13 cellular contexts compared by ENCODE assay signal in the genomic region with DNA sequence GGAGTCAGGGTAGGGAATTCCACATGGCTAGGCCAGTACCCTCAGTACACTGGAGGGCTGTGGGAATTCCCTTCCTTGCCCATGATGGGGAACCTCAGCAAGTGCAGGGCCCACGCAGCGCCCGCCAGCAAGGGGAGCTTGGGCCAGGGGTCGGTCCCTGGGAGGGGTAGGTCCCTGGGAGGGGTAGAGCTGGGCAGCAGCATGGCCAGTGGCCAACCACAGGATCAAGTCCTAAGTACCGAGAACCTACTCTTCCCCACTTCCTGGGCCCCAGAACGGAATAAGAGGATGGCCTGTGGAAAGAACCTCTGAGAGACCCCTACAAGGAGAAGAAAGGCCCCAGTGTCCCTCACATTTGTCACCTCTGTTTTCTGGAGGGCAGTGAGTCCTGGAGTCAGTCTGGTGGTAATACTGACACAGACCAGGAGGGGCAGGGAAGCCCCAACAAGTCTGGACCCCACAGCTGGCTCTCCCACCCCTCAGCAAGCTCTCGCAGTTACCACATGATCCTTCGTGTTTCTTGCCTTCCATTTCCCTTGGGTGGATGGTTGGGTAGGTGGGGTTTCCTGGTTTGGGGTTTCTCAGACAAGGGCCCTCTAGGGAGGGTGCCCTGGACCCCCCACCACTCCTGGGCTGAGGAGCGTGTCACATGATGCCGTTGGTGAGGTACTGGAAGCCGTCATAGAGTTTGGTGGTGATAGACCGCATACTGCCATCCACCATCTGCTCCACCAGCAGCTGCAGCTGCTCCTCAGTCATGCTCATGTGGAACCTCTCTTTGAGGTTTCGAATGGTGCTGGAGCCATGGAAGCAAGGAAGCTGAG. TPM values are rescaled to one million over a fixed set of nuclear protein-coding genes. Genes with fewer than 3 reads are reported as not detected.
DNase-seq lines count a peak whose midpoint lies in the region; ATAC-seq and TF ChIP-seq lines count a peak whose summit lies in the region.
"Had no signal": no experiment of that assay in that cellular context is flagged by ENCODE, and none has a peak within 500 bp of the region (broad histone marks: within the 10 kb centered on the region; RNA-seq: fewer than 3 reads in every experiment).

No MANE protein-coding gene starts in this region.

- no peaks in the 10 kb centered on the region for H3K27me3 ChIP-seq in osteoblast (ENCODE audit: insufficient read depth, low read length)

- H3K36me3 ChIP-seq in osteoblast (ENCODE audit: insufficient read depth, low read length), result peaks cover 78% of the 10 kb centered on the region

- ATAC-seq in HG03460 (IDR thresholded peaks at IDR 0.05; ENCODE audit: unreplicated experiment) (no peak), HG03196 (IDR thresholded peaks at IDR 0.05; ENCODE audit: unreplicated experiment) (no peak)

- no peak overlapping the region for H2AFZ ChIP-seq in osteoblast (ENCODE audit: low read length)

- peaks cover 5% of the 10 kb centered on the region for H3K79me2 ChIP-seq in osteoblast (ENCODE audit: insufficient read depth, low read length)

- H3K9me3 ChIP-seq in osteoblast (ENCODE audit: low read depth, low read length), result no peaks in the 10 kb centered on the region
- H3K9me3 ChIP-seq: thoracic aorta had no signal

- TF ChIP-seq CTCF in cardiac fibroblast (IDR thresholded peaks at IDR 0.05; ENCODE audit: low read depth, low read length) (peak; percentile 22), osteoblast (IDR thresholded peaks at IDR 0.05; ENCODE audit: extremely low read depth, low read depth, low read length) (no peak)

- DNase-seq in ELR (ENCODE audit: low read depth) (peak; percentile 34), cardiac fibroblast (ENCODE audit: low read depth in 2 of 2) (no peak), osteoblast (ENCODE audit: insufficient read length, low spot score, missing footprints) (peak; percentile 87), ecto neural progenitor cell (ENCODE audit: low spot score) (no peak)
- DNase-seq in Jurkat, Clone E6-1 (ENCODE audit: low read depth, low spot score), result peak; percentile 24
- DNase-seq: activated T-cell treated with anti-CD3 and anti-CD28 coated beads, Interleukin-2, amount 50 U/mL, for 48 hours; GDM1; KBM-7; NCI-H526 treated with DMSO at 0.1 percent for 48 hours; stimulated activated CD4-positive, alpha-beta T cell treated with anti-CD3 and anti-CD28 coated beads, Interleukin-1b, Interleukin-23, amount 100 ng/mL, for 48 hours had no signal

- no peak overlapping the region for H3K27ac ChIP-seq in osteoblast (ENCODE audit: low read depth, low read length)

- no peaks in the 10 kb centered on the region for H3K4me1 ChIP-seq in osteoblast (ENCODE audit: insufficient read depth, low read length)

- no peak overlapping the region for H3K4me3 ChIP-seq in Jurkat, Clone E6-1 (ENCODE audit: low read length)
- H3K4me3 ChIP-seq in cardiac fibroblast (replicated peaks in 1 of 2; ENCODE audit: low read depth in 2 of 2, low read length in 2 of 2) (no peak overlapping the region), osteoblast (ENCODE audit: insufficient read depth, low read length) (no peak overlapping the region)
- H3K4me3 ChIP-seq: thoracic aorta had no signal

- no peak overlapping the region for H3K4me2 ChIP-seq in osteoblast (ENCODE audit: insufficient read depth, low read length)

- H4K20me1 ChIP-seq in osteoblast (ENCODE audit: insufficient read depth, low read length), result no peaks in the 10 kb centered on the region

RNA-seq across cellular contexts. Expression of gene ZNF687, which starts 10.3 kb away (rescaled TPM):
- 14.6 TPM for polyA plus RNA-seq in Jurkat, Clone E6-1 (2012; ENCODE audit: insufficient read depth, insufficient read length)
- total RNA-seq in osteoblast, result 15.9 and 16.5 TPM in 2 replicates

RNA-seq across cellular contexts. Expression of gene PI4KB, which starts 34.8 kb away (rescaled TPM):
- polyA plus RNA-seq in Jurkat, Clone E6-1 (2012; ENCODE audit: insufficient read depth, insufficient read length), result 45.5 TPM
- 43.3 and 43.8 TPM in 2 replicates for total RNA-seq in osteoblast

RNA-seq across cellular contexts. Expression of gene PSMD4, which starts 37.9 kb away (rescaled TPM):
- polyA plus RNA-seq in Jurkat, Clone E6-1 (2012; ENCODE audit: insufficient read depth, insufficient read length), result 385 TPM
- 140 and 150 TPM in 2 replicates for total RNA-seq in osteoblast

RNA-seq across cellular contexts. Expression of gene RFX5, which starts 54.6 kb away (rescaled TPM):
- 104 TPM for polyA plus RNA-seq in Jurkat, Clone E6-1 (2012; ENCODE audit: insufficient read depth, insufficient read length)
- 22.4 and 24.2 TPM in 2 replicates for total RNA-seq in osteoblast

Comparison
In these comparisons a context has a peak if more than half of its experiments do, and no peak if none do; other contexts are left out.
1. DNase-seq: peak in ELR (single experiment), Jurkat, Clone E6-1 (single experiment) and osteoblast (single experiment); none in cardiac fibroblast (0 of 2) and ecto neural progenitor cell (single experiment).